In genomic region chr11:21564095-21564494, GRCh38 we compare ENCODE assay signal across 17 cellular contexts.
"Had no signal": no experiment of that assay in that cellular context is flagged by ENCODE, and none has a peak within 500 bp of the region (broad histone marks: within the 10 kb centered on the region; RNA-seq: fewer than 3 reads in every experiment).

No MANE protein-coding gene starts in this region.

- H3K9me3 ChIP-seq: left lung, right lobe of liver, spleen, transverse colon had no signal

- H3K4me1 ChIP-seq: left lung, right lobe of liver, spleen, transverse colon had no signal

- H3K4me3 ChIP-seq: left lung, mucosa of descending colon, right lobe of liver, spleen, transverse colon had no signal

- H3K27me3 ChIP-seq: left lung, right lobe of liver, spleen, transverse colon had no signal

- ATAC-seq: activated CD8-positive, alpha-beta T cell treated with anti-CD3 and anti-CD28 coated beads for 36 hours; left lung; natural killer cell; right lobe of liver; stimulated activated memory B cell treated with anti-CD40 and anti-IgM and Interleukin-4, amounts not matched to agents 10 μg/mL and 1 μg/mL and 100 μg/mL, for 72 hours had no signal

- H3K27ac ChIP-seq: left lung, right lobe of liver, spleen, transverse colon had no signal

- H3K36me3 ChIP-seq: left lung, right lobe of liver, spleen, transverse colon had no signal

- DNase-seq: activated CD4-positive, alpha-beta T cell treated with anti-CD3 and anti-CD28 coated beads for 4 hours; activated CD8-positive, alpha-beta memory T cell treated with anti-CD3 and anti-CD28 coated beads, Interleukin-2, amount 50 U/mL, for 48 hours; activated CD8-positive, alpha-beta T cell treated with anti-CD3 and anti-CD28 coated beads for 36 hours; activated naive CD4-positive, alpha-beta T cell treated with anti-CD3 and anti-CD28 coated beads, Interleukin-2, amount 10 ng/mL, durations not matched to agents 7 days and 5 days; caudate nucleus; cortex of kidney; effector CD8-positive, alpha-beta T cell; head of caudate nucleus; left lung; mucosa of descending colon; natural killer cell; right lobe of liver; spleen; stimulated activated CD4-positive, alpha-beta T cell treated with anti-CD3 and anti-CD28 coated beads, Interleukin-1b, Interleukin-23, amount 100 ng/mL, for 48 hours; substantia nigra; transverse colon had no signal
